Comparison of ENCODE assay signal across 8 cellular contexts in the genomic region with DNA sequence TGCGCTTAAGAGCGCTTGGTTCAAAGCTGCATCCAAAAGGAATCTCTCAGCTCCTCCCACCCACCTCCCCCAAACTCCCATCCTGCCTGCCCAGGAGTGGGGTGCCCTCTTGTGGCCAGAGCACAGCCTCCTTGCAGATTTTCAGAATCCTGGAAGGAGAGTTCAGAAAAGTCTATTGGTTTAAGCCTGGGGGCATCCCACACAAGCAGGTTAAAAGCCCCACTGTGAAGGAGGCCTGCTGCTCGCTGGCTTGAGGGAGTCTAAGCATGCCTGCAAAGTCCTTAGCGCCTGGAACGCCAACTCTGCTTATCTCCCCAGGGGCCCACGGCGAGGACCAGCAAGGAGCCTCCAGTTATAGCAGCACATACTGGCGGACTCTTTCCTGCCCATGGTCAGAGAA.
DNase-seq lines count a peak whose midpoint lies in the region; ATAC-seq and TF ChIP-seq lines count a peak whose summit lies in the region.

No MANE protein-coding gene starts in this region.

- DNase-seq in A172 (ENCODE audit: low spot score) (peak; percentile 58), GM10248 (ENCODE audit: extremely low spot score) (peak; percentile 35), NCI-H748 (lab: John Stamatoyannopoulos, UW; ENCODE audit: unreplicated experiment) (peak; percentile 56), foreskin fibroblast (peak in 1 of 2 donors; percentile 41), cortex of kidney (lab: John Stamatoyannopoulos, UW) (no peak), NCI-H187 treated with DMSO at 0.1 percent for 48 hours (lab: John Stamatoyannopoulos, UW) (no peak)
- DNase-seq in activated CD8-positive, alpha-beta memory T cell treated with anti-CD3 and anti-CD28 coated beads, Interleukin-2, amount 50 U/mL, for 4 hours: no peak

- TF ChIP-seq CTCF in GM10248 (IDR thresholded peaks at IDR 0.05; ENCODE audit: control extremely low read depth, extremely low read depth, low read depth, missing control alignments) (peak; percentile 47), foreskin fibroblast (IDR thresholded peaks at IDR 0.05; ENCODE audit: low read depth, low read length) (peak; percentile 60)

- no peak overlapping the region for H3K4me3 ChIP-seq in foreskin fibroblast (ENCODE audit: low read depth in 1 of 2, low read length in 2 of 2)

- no peak for ATAC-seq in HG02798 (IDR thresholded peaks at IDR 0.05; ENCODE audit: poor library complexity, unreplicated experiment)

- CTCF ChIA-PET in GM10248 (lab: Yijun Ruan, JAX): interaction anchor here (1.1 kb wide), 1 partner anchor 84 kb away, joined by 3 read pairs; no protein-coding TSS in a partner anchor

- POLR2A ChIA-PET in GM10248 (lab: Yijun Ruan, JAX): no interaction called here

Comparison
In these comparisons a context has a peak if more than half of its experiments do, and no peak if none do; other contexts are left out.
1. DNase-seq: peak in A172 (single experiment), GM10248 (single experiment) and NCI-H748 (single experiment); none in cortex of kidney (single experiment), NCI-H187 treated with DMSO at 0.1 percent for 48 hours (single experiment) and activated CD8-positive, alpha-beta memory T cell treated with anti-CD3 and anti-CD28 coated beads, Interleukin-2, amount 50 U/mL, for 4 hours (single experiment).